In the genomic region with DNA sequence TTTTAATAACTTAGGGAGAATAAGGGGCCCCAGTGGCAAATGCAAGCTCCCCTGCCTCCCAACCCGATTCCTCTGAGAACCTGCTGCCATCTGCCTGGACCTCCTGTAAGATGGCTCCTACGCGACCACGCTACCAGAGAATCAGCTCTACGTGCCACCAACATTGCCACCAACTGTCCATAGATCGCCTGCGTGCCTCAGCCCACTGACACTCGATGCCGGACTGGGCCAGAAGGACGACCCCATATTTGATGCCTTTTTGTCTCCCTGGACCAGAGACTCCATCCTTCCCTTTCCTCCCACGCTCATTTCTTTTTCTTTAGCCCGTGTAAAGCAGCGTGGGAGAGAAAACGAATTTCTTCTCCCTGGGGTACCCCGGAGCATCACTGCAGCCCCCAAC, we compare ENCODE assay signal across 8 cellular contexts. TPM values are rescaled to one million over a fixed set of nuclear protein-coding genes. Genes with fewer than 3 reads are reported as not detected.
DNase-seq lines count a peak whose midpoint lies in the region; ATAC-seq and TF ChIP-seq lines count a peak whose summit lies in the region.

No MANE protein-coding gene starts in this region.

- H3K27me3 ChIP-seq in esophagus muscularis mucosa, result no peaks in the 10 kb centered on the region
- H3K27me3 ChIP-seq in neural cell (ENCODE audit: insufficient read depth, low read depth, low read length), result no peaks in the 10 kb centered on the region

- WGBS in esophagus muscularis mucosa, result 0% methylated on average over 15 of the region's 15 CpGs

- H3K4me3 ChIP-seq in WI38 (ENCODE audit: low read depth, low read length) (peak overlapping the region; percentile 85), esophagus muscularis mucosa (peak overlapping the region; percentile 88 to 90 (median 88)), neural cell (ENCODE audit: low read length) (peak overlapping the region; percentile 95)

- H3K36me3 ChIP-seq in esophagus muscularis mucosa (no peaks in the 10 kb centered on the region), neural cell (ENCODE audit: insufficient read depth, low read length) (no peaks in the 10 kb centered on the region)

- TF ChIP-seq EP300 in esophagus muscularis mucosa (IDR thresholded peaks at IDR 0.05) (no peak), neural cell (conservative IDR thresholded peaks at IDR 0.05; ENCODE audit: poor library complexity, severe bottlenecking) (no peak)

- H3K79me2 ChIP-seq in neural cell (replicated peaks; ENCODE audit: insufficient read depth, low read length), result peaks cover 40% of the 10 kb centered on the region

- H3K9me3 ChIP-seq in esophagus muscularis mucosa (no peaks in the 10 kb centered on the region), neural cell (ENCODE audit: low read length) (no peaks in the 10 kb centered on the region)

- H3K9me2 ChIP-seq in neural cell (ENCODE audit: insufficient read depth, low read length), result no peaks in the 10 kb centered on the region

- TF ChIP-seq POLR2A in esophagus muscularis mucosa (IDR thresholded peaks at IDR 0.05; ENCODE audit: low read depth), result no peak

- TF ChIP-seq CTCF in WI38 (IDR thresholded peaks at IDR 0.05; ENCODE audit: low read depth, low read length), result no peak
- TF ChIP-seq CTCF in esophagus muscularis mucosa (IDR thresholded peaks at IDR 0.05), result no peak
- TF ChIP-seq CTCF in neural cell (IDR thresholded peaks at IDR 0.05; ENCODE audit: poor library complexity, severe bottlenecking), result no peak

- in situ Hi-C loops in KBM-7 (cut with MboI; ENCODE audit: low pct_unique_long_range_greater_than_20kb, low sequenced_read_pairs), result no loop called here

- H3K4me1 ChIP-seq in esophagus muscularis mucosa, result peaks cover 17 to 50% (median 46%) of the 10 kb centered on the region in 4 donors

- H3K9ac ChIP-seq in neural cell (ENCODE audit: low read length), result peak overlapping the region; percentile 92

- peak overlapping the region; percentile 83 for H3K4me2 ChIP-seq in neural cell (ENCODE audit: low read length)

- H3F3A ChIP-seq in neural cell (ENCODE audit: insufficient read depth, low read length, poor library complexity, severe bottlenecking), result peaks cover 4% of the 10 kb centered on the region

- DNase-seq in DMS 273 (lab: John Stamatoyannopoulos, UW; ENCODE audit: unreplicated experiment) (peak; percentile 55), DMS 273 treated with DMSO at 0.1 percent for 48 hours (lab: John Stamatoyannopoulos, UW) (no peak), KBM-7 (peak; percentile 42), esophagus muscularis mucosa (ENCODE audit: extremely low spot score) (no peak), NCI-H2081 treated with DMSO at 0.1 percent for 48 hours (lab: John Stamatoyannopoulos, UW) (no peak)

- peak; percentile 6 for ATAC-seq in GM21619 (IDR thresholded peaks at IDR 0.05; ENCODE audit: unreplicated experiment)

- peak overlapping the region; percentile 89 for H2AFZ ChIP-seq in neural cell (ENCODE audit: low read depth, low read length)

- intact Hi-C loops in esophagus muscularis mucosa (cut with DNase I), result no loop called here

- H4K20me1 ChIP-seq in neural cell (ENCODE audit: insufficient read depth), result no peaks in the 10 kb centered on the region

- no peak for TF ChIP-seq RAD21 in neural cell (conservative IDR thresholded peaks at IDR 0.05)

- peak overlapping the region; percentile 95 to 97 (median 96) for H3K27ac ChIP-seq in esophagus muscularis mucosa (replicated peaks in 1 of 4)
- peak overlapping the region; percentile 91 for H3K27ac ChIP-seq in neural cell (ENCODE audit: low read length)

TF ChIP-seq in neural cell, 6 proteins besides CTCF, POLR2A, EP300 and RAD21:
- TF ChIP-seq, protein P1, sequence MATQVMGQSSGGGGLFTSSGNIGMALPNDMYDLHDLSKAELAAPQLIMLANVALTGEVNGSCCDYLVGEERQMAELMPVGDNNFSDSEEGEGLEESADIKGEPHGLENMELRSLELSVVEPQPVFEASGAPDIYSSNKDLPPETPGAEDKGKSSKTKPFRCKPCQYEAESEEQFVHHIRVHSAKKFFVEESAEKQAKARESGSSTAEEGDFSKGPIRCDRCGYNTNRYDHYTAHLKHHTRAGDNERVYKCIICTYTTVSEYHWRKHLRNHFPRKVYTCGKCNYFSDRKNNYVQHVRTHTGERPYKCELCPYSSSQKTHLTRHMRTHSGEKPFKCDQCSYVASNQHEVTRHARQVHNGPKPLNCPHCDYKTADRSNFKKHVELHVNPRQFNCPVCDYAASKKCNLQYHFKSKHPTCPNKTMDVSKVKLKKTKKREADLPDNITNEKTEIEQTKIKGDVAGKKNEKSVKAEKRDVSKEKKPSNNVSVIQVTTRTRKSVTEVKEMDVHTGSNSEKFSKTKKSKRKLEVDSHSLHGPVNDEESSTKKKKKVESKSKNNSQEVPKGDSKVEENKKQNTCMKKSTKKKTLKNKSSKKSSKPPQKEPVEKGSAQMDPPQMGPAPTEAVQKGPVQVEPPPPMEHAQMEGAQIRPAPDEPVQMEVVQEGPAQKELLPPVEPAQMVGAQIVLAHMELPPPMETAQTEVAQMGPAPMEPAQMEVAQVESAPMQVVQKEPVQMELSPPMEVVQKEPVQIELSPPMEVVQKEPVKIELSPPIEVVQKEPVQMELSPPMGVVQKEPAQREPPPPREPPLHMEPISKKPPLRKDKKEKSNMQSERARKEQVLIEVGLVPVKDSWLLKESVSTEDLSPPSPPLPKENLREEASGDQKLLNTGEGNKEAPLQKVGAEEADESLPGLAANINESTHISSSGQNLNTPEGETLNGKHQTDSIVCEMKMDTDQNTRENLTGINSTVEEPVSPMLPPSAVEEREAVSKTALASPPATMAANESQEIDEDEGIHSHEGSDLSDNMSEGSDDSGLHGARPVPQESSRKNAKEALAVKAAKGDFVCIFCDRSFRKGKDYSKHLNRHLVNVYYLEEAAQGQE (IDR thresholded peaks at IDR 0.05; ENCODE audit: borderline replicate concordance), result peak; percentile 71
- no peak for TF ChIP-seq MXI1 (conservative IDR thresholded peaks at IDR 0.05; ENCODE audit: poor library complexity, severe bottlenecking)
- TF ChIP-seq SMC3 (conservative IDR thresholded peaks at IDR 0.05; ENCODE audit: poor library complexity), result no peak
- no peak for TF ChIP-seq POLR2AphosphoS5 (IDR thresholded peaks at IDR 0.05)
- TF ChIP-seq TAF1 (IDR thresholded peaks at IDR 0.05; ENCODE audit: low read depth), result peak; percentile 42

RNA-seq across cellular contexts. Expression of a gene that starts 0.6 kb away (rescaled TPM):
- total RNA-seq in esophagus muscularis mucosa, result 100 to 1,000 TPM in 2 of 4 donors, 10 to 100 TPM in 2; 66.1 to 134 (median 91.0) TPM
- 50.5 and 52.2 TPM in 2 replicates for polyA plus RNA-seq in neural cell
- polyA minus RNA-seq in neural cell, result 112 and 134 TPM in 2 replicates

RNA-seq across cellular contexts. Expression of a gene that starts 0.6 kb away (rescaled TPM):
- under 1 TPM in 1 of 4 donors, not detected in 3; 0.39 TPM for total RNA-seq in esophagus muscularis mucosa
- 0.43 and 0.54 TPM in 2 replicates for polyA plus RNA-seq in neural cell
- not detected in 2 replicates for polyA minus RNA-seq in neural cell

Comparison
In these comparisons a context has a peak if more than half of its experiments do, and no peak if none do; other contexts are left out.
1. DNase-seq: peak in DMS 273 (single experiment) and KBM-7 (single experiment); none in DMS 273 treated with DMSO at 0.1 percent for 48 hours (single experiment), esophagus muscularis mucosa (single experiment) and NCI-H2081 treated with DMSO at 0.1 percent for 48 hours (single experiment).
2. Peak in every context shown above with its lines, with median percentiles within 50 percentile points of each other: H3K4me3 ChIP-seq.